Comparison of ENCODE assay signal across 9 cellular contexts in the genomic region with DNA sequence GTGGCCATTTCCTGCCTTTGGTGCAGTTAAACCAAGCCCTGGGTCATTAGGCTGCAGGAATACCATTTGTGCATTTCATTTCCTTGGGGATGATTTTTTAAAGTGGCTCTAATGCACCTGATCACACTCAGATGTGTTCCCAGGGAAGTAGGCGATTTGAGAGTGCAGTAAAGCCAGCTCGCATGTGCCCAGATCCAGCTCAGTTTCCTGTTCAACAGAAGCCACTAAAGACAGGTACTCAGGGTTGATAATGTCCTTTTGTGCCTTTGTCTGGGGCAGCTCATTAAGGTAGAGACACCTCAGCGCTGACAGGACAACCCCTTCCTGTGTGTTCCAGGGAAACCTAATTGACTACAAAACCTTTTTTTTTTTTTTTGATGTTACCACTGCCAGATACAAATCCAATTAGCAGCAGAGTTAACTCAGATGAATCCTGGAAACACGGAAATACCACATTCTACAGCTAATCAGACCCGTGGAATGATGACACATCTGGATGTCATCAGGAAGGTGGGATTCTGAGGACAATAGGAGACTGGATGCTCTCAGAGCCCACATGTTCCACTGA. TPM values are rescaled to one million over a fixed set of nuclear protein-coding genes. Genes with fewer than 3 reads are reported as not detected.
A peak's percentile ranks its signal among the peaks of the same experiment; 100 is the strongest.
DNase-seq lines count a peak whose midpoint lies in the region.
"Had no signal": no experiment of that assay in that cellular context is flagged by ENCODE, and none has a peak within 500 bp of the region (broad histone marks: within the 10 kb centered on the region; RNA-seq: fewer than 3 reads in every experiment).

No MANE protein-coding gene starts in this region.

- no peak overlapping the region for H3K4me3 Mint-ChIP-seq in activated naive CD8-positive, alpha-beta T cell treated with anti-CD3 and anti-CD28 coated beads for 36 hours

- H3K4me1 Mint-ChIP-seq in activated naive CD8-positive, alpha-beta T cell treated with anti-CD3 and anti-CD28 coated beads for 36 hours, result peaks cover 60% of the 10 kb centered on the region

- H3K27me3 Mint-ChIP-seq in activated naive CD8-positive, alpha-beta T cell treated with anti-CD3 and anti-CD28 coated beads for 36 hours, result no peaks in the 10 kb centered on the region

- DNase-seq in DMS153 treated with DMSO at 0.1 percent for 48 hours (lab: John Stamatoyannopoulos, UW; ENCODE audit: unreplicated experiment) (peak; percentile 87), LHCN-M2 (ENCODE audit: low read depth) (peak; percentile 41), lung microvascular endothelial cell (ENCODE audit: low read depth in 2 of 2) (peak; percentile 58 to 73), Kasumi-1 (lab: John Stamatoyannopoulos, UW) (no peak), GDM1 (lab: John Stamatoyannopoulos, UW) (no peak), activated gamma-delta T cell (lab: John Stamatoyannopoulos, UW) (no peak)
- DNase-seq in activated naive CD8-positive, alpha-beta T cell treated with anti-CD3 and anti-CD28 coated beads for 36 hours, result no peak
- DNase-seq: caudate nucleus had no signal

- no peaks in the 10 kb centered on the region for H3K36me3 Mint-ChIP-seq in activated naive CD8-positive, alpha-beta T cell treated with anti-CD3 and anti-CD28 coated beads for 36 hours

- H3K9me3 Mint-ChIP-seq in activated naive CD8-positive, alpha-beta T cell treated with anti-CD3 and anti-CD28 coated beads for 36 hours, result no peaks in the 10 kb centered on the region

- H3K27ac Mint-ChIP-seq in activated naive CD8-positive, alpha-beta T cell treated with anti-CD3 and anti-CD28 coated beads for 36 hours, result peak overlapping the region; percentile 93

RNA-seq across cellular contexts. Expression of a gene that starts 15.2 kb away (rescaled TPM):
- total RNA-seq in LHCN-M2 (2014; rRNA removed) (541 and 762 TPM in 2 replicates), lung microvascular endothelial cell (0.40 and 1.1 TPM in 2 replicates)
- 335 TPM for polyA plus RNA-seq in LHCN-M2 (2012)
- total RNA-seq in activated naive CD8-positive, alpha-beta T cell treated with anti-CD3 and anti-CD28 coated beads for 36 hours, result not detected
- polyA plus RNA-seq: keratinocyte had no signal

Comparison
In these comparisons a context has a peak if more than half of its experiments do, and no peak if none do; other contexts are left out.
1. DNase-seq: peak in DMS153 treated with DMSO at 0.1 percent for 48 hours (single experiment), LHCN-M2 (single experiment) and lung microvascular endothelial cell (2 of 2); none in activated naive CD8-positive, alpha-beta T cell treated with anti-CD3 and anti-CD28 coated beads for 36 hours (single experiment), Kasumi-1 (0 of 2), GDM1 (single experiment) and activated gamma-delta T cell (single experiment).
2. RNA of a gene that starts 15.2 kb away (total RNA-seq): 541 to 762 TPM in LHCN-M2; 0.40 to 1.1 TPM in lung microvascular endothelial cell and not detected in activated naive CD8-positive, alpha-beta T cell treated with anti-CD3 and anti-CD28 coated beads for 36 hours; every median in the first group is over 100 times any median in the second.